In the genomic region with DNA sequence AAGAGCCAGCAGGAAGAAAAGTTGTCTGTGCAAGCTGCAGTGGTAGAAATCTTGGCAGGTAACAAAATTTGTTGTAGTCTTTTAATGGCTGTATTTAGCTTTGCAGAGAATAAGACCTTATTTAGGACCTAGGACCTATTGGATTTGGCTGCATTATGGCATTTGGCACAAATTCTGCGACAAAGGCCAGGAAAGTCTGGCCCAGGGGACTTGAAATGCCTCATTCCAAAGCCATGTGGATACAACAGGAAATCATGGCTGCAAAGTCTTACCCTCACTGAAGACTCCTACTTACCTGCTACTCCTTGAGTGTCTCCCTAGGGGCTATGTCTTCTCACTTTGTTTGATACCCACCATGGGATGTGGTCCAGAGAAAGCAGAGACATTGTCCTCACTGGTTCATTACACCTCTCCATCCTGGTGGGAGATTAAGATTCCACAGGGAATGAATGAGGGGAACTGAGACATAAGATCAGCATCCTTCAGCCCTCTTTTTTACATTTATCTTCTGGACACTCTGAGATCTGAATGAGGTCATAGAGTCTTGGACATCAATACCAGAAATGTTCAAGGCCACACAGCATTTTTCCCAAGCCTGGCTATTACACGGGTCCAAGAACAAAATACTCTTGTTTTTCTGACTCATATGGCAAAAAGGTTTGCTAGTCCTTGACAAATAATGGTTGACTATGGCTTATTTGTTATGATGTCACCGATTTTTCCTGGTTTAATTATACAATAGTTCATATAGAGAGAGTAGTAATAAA, we compare ENCODE assay signal across 1 cellular context.
TF ChIP-seq lines count a peak whose summit lies in the region.

No MANE protein-coding gene starts in this region.

TF ChIP-seq in H1, 55 proteins besides CTCF, POLR2A, EP300 and RAD21 (continued from another document):
- TF ChIP-seq CTBP2 (IDR thresholded peaks at IDR 0.05; ENCODE audit: borderline replicate concordance, insufficient read depth, insufficient read length, low read length): no peak
- no peak for TF ChIP-seq BCL11A (IDR thresholded peaks at IDR 0.05; ENCODE audit: low read depth in 2 of 2, low read length in 2 of 2)
- TF ChIP-seq, protein P1, sequence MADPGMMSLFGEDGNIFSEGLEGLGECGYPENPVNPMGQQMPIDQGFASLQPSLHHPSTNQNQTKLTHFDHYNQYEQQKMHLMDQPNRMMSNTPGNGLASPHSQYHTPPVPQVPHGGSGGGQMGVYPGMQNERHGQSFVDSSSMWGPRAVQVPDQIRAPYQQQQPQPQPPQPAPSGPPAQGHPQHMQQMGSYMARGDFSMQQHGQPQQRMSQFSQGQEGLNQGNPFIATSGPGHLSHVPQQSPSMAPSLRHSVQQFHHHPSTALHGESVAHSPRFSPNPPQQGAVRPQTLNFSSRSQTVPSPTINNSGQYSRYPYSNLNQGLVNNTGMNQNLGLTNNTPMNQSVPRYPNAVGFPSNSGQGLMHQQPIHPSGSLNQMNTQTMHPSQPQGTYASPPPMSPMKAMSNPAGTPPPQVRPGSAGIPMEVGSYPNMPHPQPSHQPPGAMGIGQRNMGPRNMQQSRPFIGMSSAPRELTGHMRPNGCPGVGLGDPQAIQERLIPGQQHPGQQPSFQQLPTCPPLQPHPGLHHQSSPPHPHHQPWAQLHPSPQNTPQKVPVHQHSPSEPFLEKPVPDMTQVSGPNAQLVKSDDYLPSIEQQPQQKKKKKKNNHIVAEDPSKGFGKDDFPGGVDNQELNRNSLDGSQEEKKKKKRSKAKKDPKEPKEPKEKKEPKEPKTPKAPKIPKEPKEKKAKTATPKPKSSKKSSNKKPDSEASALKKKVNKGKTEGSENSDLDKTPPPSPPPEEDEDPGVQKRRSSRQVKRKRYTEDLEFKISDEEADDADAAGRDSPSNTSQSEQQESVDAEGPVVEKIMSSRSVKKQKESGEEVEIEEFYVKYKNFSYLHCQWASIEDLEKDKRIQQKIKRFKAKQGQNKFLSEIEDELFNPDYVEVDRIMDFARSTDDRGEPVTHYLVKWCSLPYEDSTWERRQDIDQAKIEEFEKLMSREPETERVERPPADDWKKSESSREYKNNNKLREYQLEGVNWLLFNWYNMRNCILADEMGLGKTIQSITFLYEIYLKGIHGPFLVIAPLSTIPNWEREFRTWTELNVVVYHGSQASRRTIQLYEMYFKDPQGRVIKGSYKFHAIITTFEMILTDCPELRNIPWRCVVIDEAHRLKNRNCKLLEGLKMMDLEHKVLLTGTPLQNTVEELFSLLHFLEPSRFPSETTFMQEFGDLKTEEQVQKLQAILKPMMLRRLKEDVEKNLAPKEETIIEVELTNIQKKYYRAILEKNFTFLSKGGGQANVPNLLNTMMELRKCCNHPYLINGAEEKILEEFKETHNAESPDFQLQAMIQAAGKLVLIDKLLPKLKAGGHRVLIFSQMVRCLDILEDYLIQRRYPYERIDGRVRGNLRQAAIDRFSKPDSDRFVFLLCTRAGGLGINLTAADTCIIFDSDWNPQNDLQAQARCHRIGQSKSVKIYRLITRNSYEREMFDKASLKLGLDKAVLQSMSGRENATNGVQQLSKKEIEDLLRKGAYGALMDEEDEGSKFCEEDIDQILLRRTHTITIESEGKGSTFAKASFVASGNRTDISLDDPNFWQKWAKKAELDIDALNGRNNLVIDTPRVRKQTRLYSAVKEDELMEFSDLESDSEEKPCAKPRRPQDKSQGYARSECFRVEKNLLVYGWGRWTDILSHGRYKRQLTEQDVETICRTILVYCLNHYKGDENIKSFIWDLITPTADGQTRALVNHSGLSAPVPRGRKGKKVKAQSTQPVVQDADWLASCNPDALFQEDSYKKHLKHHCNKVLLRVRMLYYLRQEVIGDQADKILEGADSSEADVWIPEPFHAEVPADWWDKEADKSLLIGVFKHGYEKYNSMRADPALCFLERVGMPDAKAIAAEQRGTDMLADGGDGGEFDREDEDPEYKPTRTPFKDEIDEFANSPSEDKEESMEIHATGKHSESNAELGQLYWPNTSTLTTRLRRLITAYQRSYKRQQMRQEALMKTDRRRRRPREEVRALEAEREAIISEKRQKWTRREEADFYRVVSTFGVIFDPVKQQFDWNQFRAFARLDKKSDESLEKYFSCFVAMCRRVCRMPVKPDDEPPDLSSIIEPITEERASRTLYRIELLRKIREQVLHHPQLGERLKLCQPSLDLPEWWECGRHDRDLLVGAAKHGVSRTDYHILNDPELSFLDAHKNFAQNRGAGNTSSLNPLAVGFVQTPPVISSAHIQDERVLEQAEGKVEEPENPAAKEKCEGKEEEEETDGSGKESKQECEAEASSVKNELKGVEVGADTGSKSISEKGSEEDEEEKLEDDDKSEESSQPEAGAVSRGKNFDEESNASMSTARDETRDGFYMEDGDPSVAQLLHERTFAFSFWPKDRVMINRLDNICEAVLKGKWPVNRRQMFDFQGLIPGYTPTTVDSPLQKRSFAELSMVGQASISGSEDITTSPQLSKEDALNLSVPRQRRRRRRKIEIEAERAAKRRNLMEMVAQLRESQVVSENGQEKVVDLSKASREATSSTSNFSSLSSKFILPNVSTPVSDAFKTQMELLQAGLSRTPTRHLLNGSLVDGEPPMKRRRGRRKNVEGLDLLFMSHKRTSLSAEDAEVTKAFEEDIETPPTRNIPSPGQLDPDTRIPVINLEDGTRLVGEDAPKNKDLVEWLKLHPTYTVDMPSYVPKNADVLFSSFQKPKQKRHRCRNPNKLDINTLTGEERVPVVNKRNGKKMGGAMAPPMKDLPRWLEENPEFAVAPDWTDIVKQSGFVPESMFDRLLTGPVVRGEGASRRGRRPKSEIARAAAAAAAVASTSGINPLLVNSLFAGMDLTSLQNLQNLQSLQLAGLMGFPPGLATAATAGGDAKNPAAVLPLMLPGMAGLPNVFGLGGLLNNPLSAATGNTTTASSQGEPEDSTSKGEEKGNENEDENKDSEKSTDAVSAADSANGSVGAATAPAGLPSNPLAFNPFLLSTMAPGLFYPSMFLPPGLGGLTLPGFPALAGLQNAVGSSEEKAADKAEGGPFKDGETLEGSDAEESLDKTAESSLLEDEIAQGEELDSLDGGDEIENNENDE (IDR thresholded peaks at IDR 0.05; ENCODE audit: insufficient replicate concordance, low read length): no peak
- no peak for TF ChIP-seq CHD2 (IDR thresholded peaks at IDR 0.05; ENCODE audit: low read length)
- TF ChIP-seq TAF7 (optimal IDR thresholded peaks at IDR 0.05; ENCODE audit: borderline replicate concordance, low read depth, low read length): no peak
- no peak for TF ChIP-seq KDM1A (IDR thresholded peaks at IDR 0.05; ENCODE audit: borderline replicate concordance, low read length)
- no peak for TF ChIP-seq SAP30 (IDR thresholded peaks at IDR 0.05; ENCODE audit: insufficient read depth, insufficient replicate concordance, low read length)
